Comparison of ENCODE assay signal across 13 cellular contexts in genomic region chr14:102499401-102500189, GRCh38. TPM values are rescaled to one million over a fixed set of nuclear protein-coding genes. Genes with fewer than 3 reads are reported as not detected.
DNase-seq lines count a peak whose midpoint lies in the region; ATAC-seq, FAIRE-seq and TF ChIP-seq lines count a peak whose summit lies in the region.
"Had no signal": no experiment of that assay in that cellular context is flagged by ENCODE, and none has a peak within 500 bp of the region (broad histone marks: within the 10 kb centered on the region; RNA-seq: fewer than 3 reads in every experiment).

No MANE protein-coding gene starts in this region.

- no peak overlapping the region for H4K8ac ChIP-seq in IMR-90 (ENCODE audit: low read depth in 2 of 2, low read length in 2 of 2)

- H2AK9ac ChIP-seq in IMR-90 (replicated peaks; ENCODE audit: low read depth, low read length, poor library complexity) = no peak overlapping the region

- POLR2A ChIA-PET in IMR-90 (lab: Charles Lee; ENCODE audit: unreplicated experiment) = no interaction called here

- no peak overlapping the region for H2BK120ac ChIP-seq in IMR-90 (ENCODE audit: low read depth, low read length)

- H2AK5ac ChIP-seq in IMR-90 (ENCODE audit: low read depth, low read length) = no peak overlapping the region

- no peak for TF ChIP-seq RAD21 in IMR-90 (IDR thresholded peaks at IDR 0.05; ENCODE audit: low read length)

- no peaks in the 10 kb centered on the region for H3K79me2 ChIP-seq in smooth muscle cell (ENCODE audit: low read depth)

- H3F3A ChIP-seq in smooth muscle cell (ENCODE audit: low read depth) = no peaks in the 10 kb centered on the region

- in situ Hi-C loops in IMR-90 (cut with MboI; ENCODE audit: low sequenced_read_pairs) = no loop called here

- H2AFZ ChIP-seq in IMR-90 (replicated peaks; ENCODE audit: low read length, poor library complexity) (no peak overlapping the region), smooth muscle cell (ENCODE audit: low read depth) (no peak overlapping the region)
- H2AFZ ChIP-seq: PC-9 had no signal

- peaks cover 9% of the 10 kb centered on the region for H3K36me3 Mint-ChIP-seq in chondrocyte (ENCODE audit: low read depth)
- peaks cover 14% of the 10 kb centered on the region for H3K36me3 Mint-ChIP-seq in stimulated activated memory B cell treated with anti-CD40 and anti-IgM and Interleukin-4, amounts not matched to agents 10 μg/mL and 1 μg/mL and 100 μg/mL, for 72 hours

- H3K27ac Mint-ChIP-seq in chondrocyte (ENCODE audit: unreplicated experiment) = no peak overlapping the region
- no peak overlapping the region for H3K27ac Mint-ChIP-seq in stimulated activated memory B cell treated with anti-CD40 and anti-IgM and Interleukin-4, amounts not matched to agents 10 μg/mL and 1 μg/mL and 100 μg/mL, for 72 hours

- H3K18ac ChIP-seq in IMR-90 (ENCODE audit: low read depth, low read length) = no peak overlapping the region

- no peak overlapping the region for H4K91ac ChIP-seq in IMR-90 (ENCODE audit: insufficient read depth, low read depth, low read length)

- no peak overlapping the region for H3K4me3 Mint-ChIP-seq in chondrocyte (ENCODE audit: unreplicated experiment)
- no peak overlapping the region for H3K4me3 Mint-ChIP-seq in stimulated activated memory B cell treated with anti-CD40 and anti-IgM and Interleukin-4, amounts not matched to agents 10 μg/mL and 1 μg/mL and 100 μg/mL, for 72 hours

- TF ChIP-seq CTCF in IMR-90 (conservative IDR thresholded peaks at IDR 0.05; ENCODE audit: low read depth, low read length) (no peak), chondrocyte (IDR thresholded peaks at IDR 0.05) (no peak), kidney (IDR thresholded peaks at IDR 0.05; ENCODE audit: borderline replicate concordance, extremely low read depth, insufficient read depth) (no peak), smooth muscle cell (IDR thresholded peaks at IDR 0.05; ENCODE audit: borderline replicate concordance, insufficient read depth, poor library complexity, severe bottlenecking) (no peak)

- H3K79me1 ChIP-seq in IMR-90 (ENCODE audit: low read depth in 1 of 2, low read length in 2 of 2) = peaks cover 0 to 4% of the 10 kb centered on the region in 2 experiments; a peak in 1 of 4 replicates

- no peak overlapping the region for H3K14ac ChIP-seq in IMR-90 (replicated peaks; ENCODE audit: low read depth, low read length)

- H3K4me2 ChIP-seq in IMR-90 (ENCODE audit: low read depth, low read length) = no peak overlapping the region
- H3K4me2 ChIP-seq in smooth muscle cell = no peak overlapping the region
- H3K4me2 ChIP-seq: PC-9 had no signal

- H3K9ac ChIP-seq in IMR-90 (ENCODE audit: low read depth, low read length) (no peak overlapping the region), kidney (ENCODE audit: low read length in 2 of 2) (no peak overlapping the region), smooth muscle cell (ENCODE audit: low read depth) (no peak overlapping the region)

- no peak overlapping the region for H3K4ac ChIP-seq in IMR-90 (ENCODE audit: low read depth, low read length)

- no peaks in the 10 kb centered on the region for H3K9me3 Mint-ChIP-seq in chondrocyte (ENCODE audit: low read depth)
- H3K9me3 Mint-ChIP-seq in stimulated activated memory B cell treated with anti-CD40 and anti-IgM and Interleukin-4, amounts not matched to agents 10 μg/mL and 1 μg/mL and 100 μg/mL, for 72 hours = no peaks in the 10 kb centered on the region
- H3K9me3 Mint-ChIP-seq: activated T-helper 2 cell treated with anti-CD3 and anti-CD28 coated beads, Interferon-gamma antibody, Interleukin-2, Interleukin-4, amounts not matched to agents 10 μg/mL and 5 μg/mL and 100 μg/mL, durations not matched to agents 14 hours and 24 hours and 36 hours had no signal

- WGBS in IMR-90 (ENCODE audit: extremely low coverage in 2 of 2, insufficient read length in 1 of 2), 2 experiments = 81% methylated on average over 9 of the region's 24 CpGs; no CpG with 5 or more reads in 1 of the 2 experiments
- WGBS in smooth muscle cell (ENCODE audit: low lambda C conversion rate) = 93% methylated on average over 24 of the region's 24 CpGs

- no peak overlapping the region for H2BK5ac ChIP-seq in IMR-90 (ENCODE audit: low read depth, low read length, poor library complexity, severe bottlenecking)

- H3K4me1 Mint-ChIP-seq in chondrocyte (ENCODE audit: low read depth) = peaks cover 7% of the 10 kb centered on the region
- no peaks in the 10 kb centered on the region for H3K4me1 Mint-ChIP-seq in stimulated activated memory B cell treated with anti-CD40 and anti-IgM and Interleukin-4, amounts not matched to agents 10 μg/mL and 1 μg/mL and 100 μg/mL, for 72 hours

- ATAC-seq in IMR-90 (ENCODE audit: low read depth) (no peak), GM21447 (IDR thresholded peaks at IDR 0.05; ENCODE audit: unreplicated experiment) (no peak), HG03175 (IDR thresholded peaks at IDR 0.05; ENCODE audit: unreplicated experiment) (no peak)
- ATAC-seq in stimulated activated memory B cell treated with anti-CD40 and anti-IgM and Interleukin-4, amounts not matched to agents 10 μg/mL and 1 μg/mL and 100 μg/mL, for 72 hours = no peak

- H3K36me3 ChIP-seq in IMR-90 (ENCODE audit: control insufficient read depth, insufficient read depth, low read length) (peaks cover 24% of the 10 kb centered on the region), kidney (ENCODE audit: control insufficient read depth in 1 of 2, insufficient read depth in 2 of 2, low read length in 2 of 2) (peaks cover 4 to 11% of the 10 kb centered on the region in 2 donors), smooth muscle cell (ENCODE audit: low read depth) (no peaks in the 10 kb centered on the region)

- no peaks in the 10 kb centered on the region; the same call in 1 of the 2 replicates for H3K9me1 ChIP-seq in IMR-90 (ENCODE audit: insufficient read depth, low read length)

- no peak overlapping the region for H3K23ac ChIP-seq in IMR-90 (ENCODE audit: low read depth, low read length)

- no peak overlapping the region for H2BK20ac ChIP-seq in IMR-90 (ENCODE audit: low read depth, low read length)

- DNase-seq in IMR-90 (no peak), chondrocyte (ENCODE audit: low spot score) (peak; percentile 72), kidney (no peak), smooth muscle cell (lab: John Stamatoyannopoulos, UW; ENCODE audit: unreplicated experiment) (no peak), NCI-H345 treated with DMSO at 0.1 percent for 48 hours (lab: John Stamatoyannopoulos, UW; ENCODE audit: unreplicated experiment) (no peak)
- DNase-seq: glutamatergic neuron, GOT3, PC-9, WERI-Rb-1 had no signal

- no peak overlapping the region for H3K56ac ChIP-seq in IMR-90 (ENCODE audit: extremely low read depth, insufficient read depth, low read length)

- H3K27me3 ChIP-seq in IMR-90 (ENCODE audit: control insufficient read depth, insufficient read depth, low read length) = no peaks in the 10 kb centered on the region
- no peaks in the 10 kb centered on the region for H3K27me3 ChIP-seq in smooth muscle cell (ENCODE audit: low read depth)

- dilution Hi-C loops in IMR-90 (cut with HindIII; ENCODE audit: low sequenced_read_pairs, unreplicated experiment) = no loop called here

- BruUV-seq in IMR-90 (replicated peaks; lab: Mats Ljungman, UMichigan) = TSS peak; percentile 67

- no peaks in the 10 kb centered on the region for H3K4me1 ChIP-seq in IMR-90 (ENCODE audit: control insufficient read depth, insufficient read depth, low read length)
- H3K4me1 ChIP-seq in kidney (ENCODE audit: control insufficient read depth in 1 of 2, insufficient read depth in 1 of 2, low read depth in 1 of 2, low read length in 2 of 2) = peaks cover 0 to 8% of the 10 kb centered on the region in 2 donors
- H3K4me1 ChIP-seq in smooth muscle cell (ENCODE audit: low read depth) = no peaks in the 10 kb centered on the region

- H2BK15ac ChIP-seq in IMR-90 (ENCODE audit: low read depth, low read length) = no peak overlapping the region

- H3K4me3 ChIP-seq in IMR-90 (ENCODE audit: insufficient read depth, low read depth, low read length) = no peak overlapping the region
- no peak overlapping the region for H3K4me3 ChIP-seq in kidney (ENCODE audit: low read length in 2 of 2)
- no peak overlapping the region for H3K4me3 ChIP-seq in smooth muscle cell
- H3K4me3 ChIP-seq: PC-9 had no signal

- H3K9me3 ChIP-seq in IMR-90 (ENCODE audit: control insufficient read depth, insufficient read depth, low read length) = no peaks in the 10 kb centered on the region
- H3K9me3 ChIP-seq in kidney (ENCODE audit: control insufficient read depth in 1 of 2, low read length in 2 of 2) = no peaks in the 10 kb centered on the region
- no peaks in the 10 kb centered on the region for H3K9me3 ChIP-seq in smooth muscle cell (replicated peaks; ENCODE audit: low read depth)

- intact Hi-C loops in IMR-90 (cut with micrococcal nuclease) (no loop called here), kidney (cut with DNase I) (no loop called here)

- no peak overlapping the region for H3K27ac ChIP-seq in IMR-90 (ENCODE audit: insufficient read depth, low read length)
- H3K27ac ChIP-seq in kidney (ENCODE audit: low read depth in 2 of 2, low read length in 2 of 2) = peak overlapping the region; percentile 22 to 43
- H3K27ac ChIP-seq in smooth muscle cell (ENCODE audit: low read depth) = peak overlapping the region; percentile 6
- H3K27ac ChIP-seq: PC-9, WERI-Rb-1 had no signal

- no peak overlapping the region for H4K5ac ChIP-seq in IMR-90 (ENCODE audit: low read depth, low read length)

- CTCF ChIA-PET in IMR-90 (lab: Yijun Ruan, JAX) = interaction anchor here (0.6 kb wide), 1 partner anchor 107 kb away, joined by 4 read pairs; no protein-coding TSS in a partner anchor

- FAIRE-seq in kidney (lab: Jason Lieb, UNC) = no peak

- no peak for TF ChIP-seq POLR2A in IMR-90 (IDR thresholded peaks at IDR 0.05; ENCODE audit: low read depth, low read length)

- no peaks in the 10 kb centered on the region for H3K27me3 Mint-ChIP-seq in chondrocyte (ENCODE audit: low read depth)
- H3K27me3 Mint-ChIP-seq in stimulated activated memory B cell treated with anti-CD40 and anti-IgM and Interleukin-4, amounts not matched to agents 10 μg/mL and 1 μg/mL and 100 μg/mL, for 72 hours = no peaks in the 10 kb centered on the region

- H4K20me1 ChIP-seq in IMR-90 (ENCODE audit: insufficient read depth, low read length) (no peaks in the 10 kb centered on the region), smooth muscle cell (ENCODE audit: low read depth) (no peaks in the 10 kb centered on the region)

TF ChIP-seq in IMR-90, 13 proteins besides CTCF, POLR2A, EP300 and RAD21 (continues in another document):
- TF ChIP-seq CEBPB (IDR thresholded peaks at IDR 0.05; ENCODE audit: low read depth, low read length) = no peak

RNA-seq across cellular contexts. Expression of gene ANKRD9, which starts 10.0 kb away (rescaled TPM):
- total RNA-seq in IMR-90 (2012; rRNA removed) (3.9 and 5.3 TPM in 2 replicates), chondrocyte (17.3 to 19.5 TPM (median 18.0 TPM) in 3 replicates), kidney (18.7 TPM), smooth muscle cell (14.0 and 17.2 TPM in 2 replicates)
- polyA plus RNA-seq in IMR-90 (2012; rRNA removed) (15.7 and 25.8 TPM in 2 replicates), kidney (ENCODE audit: insufficient read depth, low read depth, low replicate concordance) (26.0 TPM), smooth muscle cell (38.9 and 40.3 TPM in 2 replicates)
- polyA plus RNA-seq in IMR-90 (2012; cell fraction: cytosol; rRNA removed) = 10.3 and 41.0 TPM in 2 replicates
- 48.7 and 143 TPM in 2 replicates for polyA plus RNA-seq in IMR-90 (2012; cell fraction: nucleus; rRNA removed; ENCODE audit: low replicate concordance)
